Comparison of ENCODE assay signal across 2 cellular contexts in genomic region chr21:26854695-26855094, GRCh38. TPM values are rescaled to one million over a fixed set of nuclear protein-coding genes. Genes with fewer than 3 reads are reported as not detected.
"Had no signal": no experiment of that assay in that cellular context is flagged by ENCODE, and none has a peak within 500 bp of the region (broad histone marks: within the 10 kb centered on the region; RNA-seq: fewer than 3 reads in every experiment).

No MANE protein-coding gene starts in this region.

RNA-seq across cellular contexts. Expression of gene ADAMTS1, which starts 9.5 kb away (rescaled TPM):
- total RNA-seq: HT-29 had no signal
- polyA plus RNA-seq: IgD-negative memory B cell had no signal
